ENCODE assay signal across 7 cellular contexts in genomic region chr6:145135702-145136101, GRCh38.
"Had no signal": no experiment of that assay in that cellular context is flagged by ENCODE, and none has a peak within 500 bp of the region (broad histone marks: within the 10 kb centered on the region; RNA-seq: fewer than 3 reads in every experiment).

No MANE protein-coding gene starts in this region.

- H3K4me3 ChIP-seq: GM23248, K562 had no signal

- FAIRE-seq: K562 had no signal

- H3K27ac ChIP-seq: GM23248, HL-60 had no signal

- ATAC-seq: K562 had no signal

- H2AFZ ChIP-seq: GM23248 had no signal

- DNase-seq: GM23248, H7, HCEC 1CT, IMR-90, KG1 had no signal

- H3K9ac ChIP-seq: GM23248 had no signal
